1 cellular context compared by ENCODE assay signal in the genomic region with DNA sequence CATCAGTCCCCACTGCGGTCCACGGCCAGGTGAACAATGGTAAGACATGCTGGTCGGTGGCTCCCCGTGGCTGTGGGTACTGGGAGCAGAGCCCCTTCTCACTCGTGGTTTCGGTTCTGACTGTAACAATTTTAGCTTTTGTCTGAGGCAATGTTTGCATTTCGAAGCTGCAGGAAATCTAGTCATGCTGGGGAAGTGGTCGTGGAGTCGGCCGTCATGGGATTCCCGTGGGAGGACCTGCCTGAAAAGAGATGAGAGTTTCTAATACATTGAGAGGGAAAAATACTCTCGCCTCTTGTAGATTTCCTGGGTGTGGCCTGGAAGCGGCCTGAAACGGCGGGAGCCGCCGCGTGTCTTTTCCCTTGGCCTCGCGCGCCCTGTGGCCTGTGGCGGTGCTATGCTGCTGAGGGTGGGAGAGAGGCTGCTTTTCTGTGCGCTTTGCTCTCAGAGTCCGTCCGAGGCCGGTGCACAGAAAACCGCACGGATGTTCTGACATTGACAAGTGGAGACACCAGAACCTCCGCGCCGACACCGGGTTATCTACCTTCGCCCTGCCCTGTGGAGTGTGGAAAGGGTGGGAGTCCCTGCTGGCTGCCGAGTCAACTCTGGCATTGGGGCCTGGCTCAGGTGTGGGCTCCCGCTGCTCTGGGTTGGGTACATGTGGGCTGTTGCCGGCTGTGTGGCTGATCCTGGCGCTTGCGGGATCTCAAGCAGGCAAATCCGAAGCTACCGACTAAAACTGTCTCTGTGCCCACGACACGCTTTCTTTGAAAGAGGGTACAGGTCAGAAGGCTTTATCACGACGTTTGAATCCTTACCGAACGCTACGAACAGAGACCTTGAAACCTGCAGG.
TF ChIP-seq lines count a peak whose summit lies in the region.

No MANE protein-coding gene starts in this region.

TF ChIP-seq in K562, 482 proteins besides CTCF, POLR2A, EP300 and RAD21 (continued from another document):
- TF ChIP-seq, protein P1, sequence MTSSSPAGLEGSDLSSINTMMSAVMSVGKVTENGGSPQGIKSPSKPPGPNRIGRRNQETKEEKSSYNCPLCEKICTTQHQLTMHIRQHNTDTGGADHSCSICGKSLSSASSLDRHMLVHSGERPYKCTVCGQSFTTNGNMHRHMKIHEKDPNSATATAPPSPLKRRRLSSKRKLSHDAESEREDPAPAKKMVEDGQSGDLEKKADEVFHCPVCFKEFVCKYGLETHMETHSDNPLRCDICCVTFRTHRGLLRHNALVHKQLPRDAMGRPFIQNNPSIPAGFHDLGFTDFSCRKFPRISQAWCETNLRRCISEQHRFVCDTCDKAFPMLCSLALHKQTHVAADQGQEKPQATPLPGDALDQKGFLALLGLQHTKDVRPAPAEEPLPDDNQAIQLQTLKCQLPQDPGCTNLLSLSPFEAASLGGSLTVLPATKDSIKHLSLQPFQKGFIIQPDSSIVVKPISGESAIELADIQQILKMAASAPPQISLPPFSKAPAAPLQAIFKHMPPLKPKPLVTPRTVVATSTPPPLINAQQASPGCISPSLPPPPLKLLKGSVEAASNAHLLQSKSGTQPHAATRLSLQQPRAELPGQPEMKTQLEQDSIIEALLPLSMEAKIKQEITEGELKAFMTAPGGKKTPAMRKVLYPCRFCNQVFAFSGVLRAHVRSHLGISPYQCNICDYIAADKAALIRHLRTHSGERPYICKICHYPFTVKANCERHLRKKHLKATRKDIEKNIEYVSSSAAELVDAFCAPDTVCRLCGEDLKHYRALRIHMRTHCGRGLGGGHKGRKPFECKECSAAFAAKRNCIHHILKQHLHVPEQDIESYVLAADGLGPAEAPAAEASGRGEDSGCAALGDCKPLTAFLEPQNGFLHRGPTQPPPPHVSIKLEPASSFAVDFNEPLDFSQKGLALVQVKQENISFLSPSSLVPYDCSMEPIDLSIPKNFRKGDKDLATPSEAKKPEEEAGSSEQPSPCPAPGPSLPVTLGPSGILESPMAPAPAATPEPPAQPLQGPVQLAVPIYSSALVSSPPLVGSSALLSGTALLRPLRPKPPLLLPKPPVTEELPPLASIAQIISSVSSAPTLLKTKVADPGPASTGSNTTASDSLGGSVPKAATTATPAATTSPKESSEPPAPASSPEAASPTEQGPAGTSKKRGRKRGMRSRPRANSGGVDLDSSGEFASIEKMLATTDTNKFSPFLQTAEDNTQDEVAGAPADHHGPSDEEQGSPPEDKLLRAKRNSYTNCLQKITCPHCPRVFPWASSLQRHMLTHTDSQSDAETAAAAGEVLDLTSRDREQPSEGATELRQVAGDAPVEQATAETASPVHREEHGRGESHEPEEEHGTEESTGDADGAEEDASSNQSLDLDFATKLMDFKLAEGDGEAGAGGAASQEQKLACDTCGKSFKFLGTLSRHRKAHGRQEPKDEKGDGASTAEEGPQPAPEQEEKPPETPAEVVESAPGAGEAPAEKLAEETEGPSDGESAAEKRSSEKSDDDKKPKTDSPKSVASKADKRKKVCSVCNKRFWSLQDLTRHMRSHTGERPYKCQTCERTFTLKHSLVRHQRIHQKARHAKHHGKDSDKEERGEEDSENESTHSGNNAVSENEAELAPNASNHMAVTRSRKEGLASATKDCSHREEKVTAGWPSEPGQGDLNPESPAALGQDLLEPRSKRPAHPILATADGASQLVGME (CRISPR knock-in tag; IDR thresholded peaks at IDR 0.05), result no peak
- TF ChIP-seq PTRF (tag; IDR thresholded peaks at IDR 0.05), result no peak
- TF ChIP-seq DIDO1 (tag; IDR thresholded peaks at IDR 0.05; ENCODE audit: low read depth), result no peak
- TF ChIP-seq, protein P2, sequence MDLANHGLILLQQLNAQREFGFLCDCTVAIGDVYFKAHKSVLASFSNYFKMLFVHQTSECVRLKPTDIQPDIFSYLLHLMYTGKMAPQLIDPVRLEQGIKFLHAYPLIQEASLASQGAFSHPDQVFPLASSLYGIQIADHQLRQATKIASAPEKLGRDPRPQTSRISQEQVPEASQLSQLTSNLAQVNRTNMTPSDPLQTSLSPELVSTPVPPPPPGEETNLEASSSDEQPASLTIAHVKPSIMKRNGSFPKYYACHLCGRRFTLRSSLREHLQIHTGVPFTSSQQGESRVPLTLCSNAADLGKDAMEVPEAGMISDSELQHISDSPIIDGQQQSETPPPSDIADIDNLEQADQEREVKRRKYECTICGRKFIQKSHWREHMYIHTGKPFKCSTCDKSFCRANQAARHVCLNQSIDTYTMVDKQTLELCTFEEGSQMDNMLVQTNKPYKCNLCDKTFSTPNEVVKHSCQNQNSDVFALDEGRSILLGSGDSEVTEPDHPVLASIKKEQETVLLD (IDR thresholded peaks at IDR 0.05), result no peak
